In genomic region chr5:92599217-92599810, GRCh38 we compare ENCODE assay signal across 26 cellular contexts.
DNase-seq lines count a peak whose midpoint lies in the region; ATAC-seq and TF ChIP-seq lines count a peak whose summit lies in the region.
"Had no signal": no experiment of that assay in that cellular context is flagged by ENCODE, and none has a peak within 500 bp of the region (broad histone marks: within the 10 kb centered on the region; RNA-seq: fewer than 3 reads in every experiment).

No MANE protein-coding gene starts in this region.

- intact Hi-C loops in aorta (cut with DNase I): no loop called here

- no peaks in the 10 kb centered on the region for H3K4me1 Mint-ChIP-seq in stimulated activated effector memory CD8-positive, alpha-beta T cell treated with anti-CD3 and anti-CD28 coated beads, Interleukin-12 subunit alpha, Interleukin-12 subunit beta, amount 100 ng/mL, for 72 hours
- H3K4me1 Mint-ChIP-seq: activated CD8-positive, alpha-beta memory T cell treated with anti-CD3 and anti-CD28 coated beads, Interleukin-2, amount 10 ng/mL, durations not matched to agents 7 days and 5 days; activated naive CD8-positive, alpha-beta T cell treated with anti-CD3 and anti-CD28 coated beads for 36 hours; activated T-helper 17 cell treated with anti-CD3 and anti-CD28 coated beads, Interleukin-2, amount 50 U/mL, for 72 hours; brain; naive B cell; stimulated activated naive B cell treated with anti-CD40 and anti-IgM and Interleukin-4, amounts not matched to agents 10 μg/mL and 1 μg/mL and 100 μg/mL, for 72 hours had no signal

- H3K27me3 ChIP-seq in adipocyte (replicated peaks; ENCODE audit: control insufficient read depth, insufficient read depth, low read length) (no peaks in the 10 kb centered on the region), aorta (ENCODE audit: control insufficient read depth in 1 of 2, insufficient read depth in 2 of 2, low read length in 1 of 2) (no peaks in the 10 kb centered on the region)
- H3K27me3 ChIP-seq: pancreas, right lobe of liver had no signal

- TF ChIP-seq CTCF in AG09309 (IDR thresholded peaks at IDR 0.05; ENCODE audit: control insufficient read depth, insufficient read depth, low read depth, low read length, missing control alignments): no peak
- no peak for TF ChIP-seq CTCF in GM13976 (IDR thresholded peaks at IDR 0.05; ENCODE audit: borderline replicate concordance, control extremely low read depth, extremely low read depth, insufficient read depth, missing control alignments)

- no peak overlapping the region for H3K27ac Mint-ChIP-seq in stimulated activated effector memory CD8-positive, alpha-beta T cell treated with anti-CD3 and anti-CD28 coated beads, Interleukin-12 subunit alpha, Interleukin-12 subunit beta, amount 100 ng/mL, for 72 hours
- H3K27ac Mint-ChIP-seq: activated CD8-positive, alpha-beta memory T cell treated with anti-CD3 and anti-CD28 coated beads, Interleukin-2, amount 10 ng/mL, durations not matched to agents 7 days and 5 days; activated naive CD8-positive, alpha-beta T cell treated with anti-CD3 and anti-CD28 coated beads for 36 hours; activated T-helper 17 cell treated with anti-CD3 and anti-CD28 coated beads, Interleukin-2, amount 50 U/mL, for 72 hours; brain; naive B cell; stimulated activated naive B cell treated with anti-CD40 and anti-IgM and Interleukin-4, amounts not matched to agents 10 μg/mL and 1 μg/mL and 100 μg/mL, for 72 hours had no signal

- H3K36me3 Mint-ChIP-seq in stimulated activated effector memory CD8-positive, alpha-beta T cell treated with anti-CD3 and anti-CD28 coated beads, Interleukin-12 subunit alpha, Interleukin-12 subunit beta, amount 100 ng/mL, for 72 hours: no peaks in the 10 kb centered on the region
- H3K36me3 Mint-ChIP-seq: activated CD8-positive, alpha-beta memory T cell treated with anti-CD3 and anti-CD28 coated beads, Interleukin-2, amount 10 ng/mL, durations not matched to agents 7 days and 5 days; activated naive CD8-positive, alpha-beta T cell treated with anti-CD3 and anti-CD28 coated beads for 36 hours; brain; naive B cell; stimulated activated naive B cell treated with anti-CD40 and anti-IgM and Interleukin-4, amounts not matched to agents 10 μg/mL and 1 μg/mL and 100 μg/mL, for 72 hours had no signal

- WGBS in aorta, 2 donors: 75 to 79% methylated on average over 1 of the region's 1 CpG

- H3K9me3 Mint-ChIP-seq in stimulated activated effector memory CD8-positive, alpha-beta T cell treated with anti-CD3 and anti-CD28 coated beads, Interleukin-12 subunit alpha, Interleukin-12 subunit beta, amount 100 ng/mL, for 72 hours: peaks cover 8% of the 10 kb centered on the region

- no peak overlapping the region for H3K27ac ChIP-seq in aorta (ENCODE audit: low read depth in 1 of 2, low read length in 2 of 2)
- H3K27ac ChIP-seq: pancreas, PC-9, right lobe of liver, thoracic aorta had no signal

- no peak overlapping the region for H3K4me3 Mint-ChIP-seq in stimulated activated effector memory CD8-positive, alpha-beta T cell treated with anti-CD3 and anti-CD28 coated beads, Interleukin-12 subunit alpha, Interleukin-12 subunit beta, amount 100 ng/mL, for 72 hours
- H3K4me3 Mint-ChIP-seq: activated CD8-positive, alpha-beta memory T cell treated with anti-CD3 and anti-CD28 coated beads, Interleukin-2, amount 10 ng/mL, durations not matched to agents 7 days and 5 days; activated naive CD8-positive, alpha-beta T cell treated with anti-CD3 and anti-CD28 coated beads for 36 hours; activated T-helper 17 cell treated with anti-CD3 and anti-CD28 coated beads, Interleukin-2, amount 50 U/mL, for 72 hours; brain; naive B cell; stimulated activated naive B cell treated with anti-CD40 and anti-IgM and Interleukin-4, amounts not matched to agents 10 μg/mL and 1 μg/mL and 100 μg/mL, for 72 hours had no signal

- no peak overlapping the region for H3K4me3 ChIP-seq in AG09309 (ENCODE audit: control insufficient read depth, low read depth, low read length)
- no peak overlapping the region for H3K4me3 ChIP-seq in adipocyte (ENCODE audit: low read length)
- no peak overlapping the region for H3K4me3 ChIP-seq in aorta (ENCODE audit: low read length in 2 of 2)
- H3K4me3 ChIP-seq: pancreas, PC-9, right lobe of liver, thoracic aorta had no signal

- H3K4me1 ChIP-seq in adipocyte (ENCODE audit: control insufficient read depth, insufficient read depth, low read length): no peaks in the 10 kb centered on the region
- no peaks in the 10 kb centered on the region for H3K4me1 ChIP-seq in aorta (ENCODE audit: control insufficient read depth in 1 of 2, insufficient read depth in 2 of 2, low read length in 2 of 2)
- H3K4me1 ChIP-seq: right lobe of liver had no signal

- ATAC-seq in stimulated activated effector memory CD8-positive, alpha-beta T cell treated with anti-CD3 and anti-CD28 coated beads, Interleukin-12 subunit alpha, Interleukin-12 subunit beta, amount 100 ng/mL, for 72 hours: no peak
- no peak for ATAC-seq in aorta (ENCODE audit: low FRiP score)
- ATAC-seq: activated CD8-positive, alpha-beta memory T cell treated with anti-CD3 and anti-CD28 coated beads, Interleukin-2, amount 10 ng/mL, durations not matched to agents 7 days and 5 days; activated T-helper 17 cell treated with anti-CD3 and anti-CD28 coated beads, Interleukin-2, amount 50 U/mL, for 72 hours; pancreas; right lobe of liver had no signal

- H3K36me3 ChIP-seq in adipocyte (ENCODE audit: control insufficient read depth, insufficient read depth, low read length, severe bottlenecking) (no peaks in the 10 kb centered on the region), aorta (ENCODE audit: control insufficient read depth in 1 of 2, insufficient read depth in 2 of 2, low read length in 1 of 2) (no peaks in the 10 kb centered on the region)
- H3K36me3 ChIP-seq: pancreas, right lobe of liver, thoracic aorta had no signal

- H3K9me3 ChIP-seq in adipocyte (ENCODE audit: control insufficient read depth, low read length) (no peaks in the 10 kb centered on the region), aorta (ENCODE audit: control insufficient read depth, low read length) (peaks cover 1% of the 10 kb centered on the region)
- H3K9me3 ChIP-seq: pancreas, right lobe of liver, thoracic aorta had no signal

- H3K9ac ChIP-seq in adipocyte (ENCODE audit: low read length): no peak overlapping the region

- peak; percentile 20 for DNase-seq in AG09309 (ENCODE audit: low read depth)
- peak; percentile 11 for DNase-seq in GM13976 (ENCODE audit: low spot score)
- DNase-seq in NCI-H1436 (lab: John Stamatoyannopoulos, UW): peak; percentile 19
- DNase-seq in adipocyte (ENCODE audit: low read depth): peak; percentile 10
- no peak for DNase-seq in HT-29 (ENCODE audit: low spot score)
- no peak for DNase-seq in middle frontal gyrus (ENCODE audit: extremely low spot score, low spot score)
- DNase-seq in stimulated activated effector memory CD8-positive, alpha-beta T cell treated with anti-CD3 and anti-CD28 coated beads, Interleukin-12 subunit alpha, Interleukin-12 subunit beta, amount 100 ng/mL, for 72 hours (ENCODE audit: low spot score in 2 of 2): no peak
- DNase-seq in aorta: no peak
- DNase-seq: activated CD8-positive, alpha-beta memory T cell treated with anti-CD3 and anti-CD28 coated beads, Interleukin-2, amount 10 ng/mL, durations not matched to agents 7 days and 5 days; activated naive CD8-positive, alpha-beta T cell treated with anti-CD3 and anti-CD28 coated beads for 36 hours; DMS79 treated with DMSO at 0.1 percent for 48 hours; GOT3; hypothalamus; kidney; mammary epithelial cell; naive B cell; NCI-H187; NCI-H524; pancreas; PC-9; right lobe of liver; stimulated activated naive B cell treated with anti-CD40 and anti-IgM and Interleukin-4, amounts not matched to agents 10 μg/mL and 1 μg/mL and 100 μg/mL, for 72 hours; T-helper 9 cell had no signal

- in situ Hi-C loops in GM13976 (cut with MboI; ENCODE audit: low sequenced_read_pairs, unreplicated experiment): no loop called here

Comparison
In these comparisons a context has a peak if more than half of its experiments do, and no peak if none do; other contexts are left out.
1. DNase-seq: peak in AG09309 (single experiment), GM13976 (single experiment), NCI-H1436 (single experiment) and adipocyte (single experiment); none in HT-29 (single experiment), middle frontal gyrus (single experiment), stimulated activated effector memory CD8-positive, alpha-beta T cell treated with anti-CD3 and anti-CD28 coated beads, Interleukin-12 subunit alpha, Interleukin-12 subunit beta, amount 100 ng/mL, for 72 hours (0 of 2) and aorta (0 of 2).